In the genomic region with DNA sequence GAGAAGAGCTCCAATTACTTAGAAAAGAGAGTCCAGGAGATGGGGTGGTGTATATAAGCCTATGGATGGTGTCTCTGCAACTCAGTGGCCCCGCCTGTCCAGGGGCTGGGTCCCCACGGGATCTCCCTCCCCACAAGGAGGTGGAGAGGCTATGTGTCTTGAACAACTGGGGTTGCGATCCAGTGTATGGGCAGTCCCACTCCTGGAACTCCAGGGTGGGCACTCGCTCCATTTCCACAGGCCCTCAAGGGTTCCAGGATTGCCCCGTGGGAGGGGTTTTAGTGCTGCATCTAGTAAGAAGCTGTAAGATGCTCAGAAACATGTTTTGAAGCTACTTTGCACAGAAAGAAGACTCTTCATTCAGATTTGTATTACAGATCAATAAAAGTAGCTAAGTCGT, we compare ENCODE assay signal across 8 cellular contexts. TPM values are rescaled to one million over a fixed set of nuclear protein-coding genes. Genes with fewer than 3 reads are reported as not detected.
DNase-seq lines count a peak whose midpoint lies in the region; ATAC-seq and TF ChIP-seq lines count a peak whose summit lies in the region.

No MANE protein-coding gene starts in this region.

- H4K20me1 ChIP-seq in BLaER1: peaks cover 42% of the 10 kb centered on the region
- H4K20me1 ChIP-seq in OCI-LY3 (ENCODE audit: insufficient read depth, low read length): peaks cover 19% of the 10 kb centered on the region; the same call in 1 of the 2 replicates

- H3K36me3 ChIP-seq in BLaER1: peaks cover 6% of the 10 kb centered on the region; the same call in 1 of the 2 replicates
- no peaks in the 10 kb centered on the region for H3K36me3 ChIP-seq in OCI-LY3 (replicated peaks; ENCODE audit: low read depth, low read length)
- H3K36me3 ChIP-seq in mucosa of rectum (ENCODE audit: control insufficient read depth in 2 of 2, insufficient read depth in 2 of 2, low read length in 2 of 2): no peaks in the 10 kb centered on the region

- ATAC-seq in GM21390 (IDR thresholded peaks at IDR 0.05; ENCODE audit: unreplicated experiment) (peak; percentile 11), HG03521 (IDR thresholded peaks at IDR 0.05; ENCODE audit: unreplicated experiment) (no peak)

- H3K4me3 ChIP-seq in BLaER1 (peak overlapping the region; percentile 97), OCI-LY3 (ENCODE audit: low read length) (peak overlapping the region; percentile 96), dorsolateral prefrontal cortex (peak overlapping the region; percentile 64 to 100 (median 89)), mucosa of rectum (ENCODE audit: low read length in 2 of 2) (peak overlapping the region; percentile 84 to 93)

- peak in 6 of 10 donors; percentile 5 to 43 (median 30) for DNase-seq in dorsolateral prefrontal cortex
- no peak for DNase-seq in NCI-H187 (lab: John Stamatoyannopoulos, UW)
- DNase-seq in COLO668 (lab: John Stamatoyannopoulos, UW; ENCODE audit: unreplicated experiment): no peak

- peaks cover 42% of the 10 kb centered on the region for H3K79me2 ChIP-seq in OCI-LY3 (ENCODE audit: low read length)

- no peak for TF ChIP-seq CTCF in OCI-LY3 (IDR thresholded peaks at IDR 0.05; ENCODE audit: low read depth, low read length)
- TF ChIP-seq CTCF in dorsolateral prefrontal cortex (IDR thresholded peaks at IDR 0.05 in 54 of 56, conservative IDR thresholded peaks at IDR 0.05 in 2 of 56; ENCODE audit: low read depth in 1 of 56, partially characterized antibody in 56 of 56): no peak

- H2AFZ ChIP-seq in OCI-LY3 (ENCODE audit: low read depth, low read length): peak overlapping the region; percentile 94

- intact Hi-C loops in dorsolateral prefrontal cortex (cut with DNase I): loop anchor here in 1 of 2 donors (5.0 kb wide), 2 partner anchors 35 to 290 kb away; no protein-coding TSS in a partner anchor

- peaks cover 22% of the 10 kb centered on the region for H3K4me1 ChIP-seq in BLaER1
- peaks cover 4% of the 10 kb centered on the region; the same call in 1 of the 2 replicates for H3K4me1 ChIP-seq in OCI-LY3 (ENCODE audit: low read length)
- peaks cover 4 to 11% of the 10 kb centered on the region in 2 donors for H3K4me1 ChIP-seq in mucosa of rectum (ENCODE audit: control insufficient read depth in 2 of 2, insufficient read depth in 2 of 2, low read length in 2 of 2)

- H3K4me2 ChIP-seq in BLaER1 (peak overlapping the region; percentile 89), OCI-LY3 (ENCODE audit: low read length) (peak overlapping the region; percentile 99)

- H3K9me3 ChIP-seq in BLaER1 (no peaks in the 10 kb centered on the region), OCI-LY3 (ENCODE audit: insufficient read depth, low read length) (no peaks in the 10 kb centered on the region), mucosa of rectum (ENCODE audit: control insufficient read depth in 2 of 2, low read length in 2 of 2) (no peaks in the 10 kb centered on the region)

- peak overlapping the region; percentile 97 for H3K27ac ChIP-seq in BLaER1
- H3K27ac ChIP-seq in OCI-LY3 (ENCODE audit: low read length): no peak overlapping the region
- peak overlapping the region in 58 of 59 donors; percentile 77 to 98 (median 94) for H3K27ac ChIP-seq in dorsolateral prefrontal cortex
- peak overlapping the region; percentile 96 to 97 for H3K27ac ChIP-seq in mucosa of rectum (ENCODE audit: low read depth in 2 of 2, low read length in 2 of 2)

- H3K9ac ChIP-seq in BLaER1 (peak overlapping the region; percentile 97), OCI-LY3 (ENCODE audit: low read length) (peak overlapping the region; percentile 85), mucosa of rectum (ENCODE audit: low read depth in 1 of 2, low read length in 2 of 2) (peak overlapping the region; percentile 91 to 96)

- H3K27me3 ChIP-seq in BLaER1 (no peaks in the 10 kb centered on the region), OCI-LY3 (ENCODE audit: low read depth, low read length) (peaks cover 33% of the 10 kb centered on the region), dorsolateral prefrontal cortex (no peaks in the 10 kb centered on the region), mucosa of rectum (ENCODE audit: control insufficient read depth in 2 of 2, insufficient read depth in 2 of 2, low read length in 2 of 2) (no peaks in the 10 kb centered on the region)

RNA-seq across cellular contexts. Expression of a gene that starts 0.6 kb away (rescaled TPM):
- 100 to 1,000 TPM in 1 of 120 experiments, 10 to 100 TPM in 119; 45.2 to 109 (median 65.1) TPM for total RNA-seq in dorsolateral prefrontal cortex

Comparison
In these comparisons a context has a peak if more than half of its experiments do, and no peak if none do; other contexts are left out.
1. DNase-seq: peak in dorsolateral prefrontal cortex (6 of 10); none in NCI-H187 (0 of 2) and COLO668 (single experiment).
2. Peak in every context shown above with its lines, with median percentiles within 50 percentile points of each other: H3K4me3 ChIP-seq and H3K9ac ChIP-seq.